Comparison of ENCODE assay signal across 7 cellular contexts in genomic region chr19:3034845-3035541, GRCh38. TPM values are rescaled to one million over a fixed set of nuclear protein-coding genes. Genes with fewer than 3 reads are reported as not detected.
DNase-seq lines count a peak whose midpoint lies in the region; ATAC-seq and TF ChIP-seq lines count a peak whose summit lies in the region.

No MANE protein-coding gene starts in this region.

- TF ChIP-seq EP300 in gastroesophageal sphincter (IDR thresholded peaks at IDR 0.05), result no peak

- TF ChIP-seq CTCF in GM12875 (IDR thresholded peaks at IDR 0.05; ENCODE audit: borderline replicate concordance, insufficient read depth, low read depth, low read length), result no peak
- no peak for TF ChIP-seq CTCF in Loucy (conservative IDR thresholded peaks at IDR 0.05; ENCODE audit: low read length)
- TF ChIP-seq CTCF in gastroesophageal sphincter (IDR thresholded peaks at IDR 0.05), result no peak
- no peak for TF ChIP-seq CTCF in psoas muscle (IDR thresholded peaks at IDR 0.05)

- DNase-seq in activated T-cell treated with anti-CD3 and anti-CD28 coated beads, Interleukin-2, amount 50 U/mL, for 4 hours, result no peak
- peak in 1 of 2 donors; percentile 37 for DNase-seq in psoas muscle
- no peak for DNase-seq in NCI-H2029 treated with DMSO at 0.1 percent for 48 hours (lab: John Stamatoyannopoulos, UW)

- H3K4me3 ChIP-seq in GM12875 (ENCODE audit: low read depth, low read length), result peak overlapping the region; percentile 52
- H3K4me3 ChIP-seq in Loucy (ENCODE audit: low read length, poor library complexity, severe bottlenecking), result peak overlapping the region; percentile 90
- H3K4me3 ChIP-seq in gastroesophageal sphincter, result peak overlapping the region; percentile 40 to 51
- H3K4me3 ChIP-seq in psoas muscle, result peak overlapping the region; percentile 78

- peak overlapping the region; percentile 86 for H3K4me3 Mint-ChIP-seq in activated T-cell treated with anti-CD3 and anti-CD28 coated beads, Interleukin-2, amount 50 U/mL, for 4 hours

- H3K36me3 Mint-ChIP-seq in activated T-cell treated with anti-CD3 and anti-CD28 coated beads, Interleukin-2, amount 50 U/mL, for 4 hours (ENCODE audit: insufficient read depth), result no peaks in the 10 kb centered on the region

- intact Hi-C loops in psoas muscle (cut with DNase I), result loop anchor here (2.0 to 5.0 kb wide), 3 partner anchors 58 to 72 kb away; partner anchors contain the start of gene TLE6 (in 2 of the 2)

- H3K36me3 ChIP-seq in Loucy (ENCODE audit: insufficient read depth, low read length) (no peaks in the 10 kb centered on the region), gastroesophageal sphincter (no peaks in the 10 kb centered on the region), psoas muscle (ENCODE audit: insufficient read depth in 1 of 2, low read depth in 1 of 2) (no peaks in the 10 kb centered on the region)

- H3K4me1 ChIP-seq in Loucy (ENCODE audit: insufficient read depth, low read length, poor library complexity, severe bottlenecking), result peaks cover 16% of the 10 kb centered on the region
- H3K4me1 ChIP-seq in gastroesophageal sphincter, result peaks cover 0 to 30% (median 17%) of the 10 kb centered on the region in 3 donors
- H3K4me1 ChIP-seq in psoas muscle, result peaks cover 15% of the 10 kb centered on the region

- H3K4me2 ChIP-seq in Loucy (ENCODE audit: low read depth, low read length, poor library complexity, severe bottlenecking), result peak overlapping the region; percentile 99

- H3K9me3 ChIP-seq in Loucy (ENCODE audit: insufficient read depth, low read depth, low read length), result no peaks in the 10 kb centered on the region
- H3K9me3 ChIP-seq in gastroesophageal sphincter, result no peaks in the 10 kb centered on the region
- no peaks in the 10 kb centered on the region for H3K9me3 ChIP-seq in psoas muscle

- 8% methylated on average over 17 of the region's 23 CpGs; no CpG with 5 or more reads in 1 of the 2 donors for WGBS in gastroesophageal sphincter (ENCODE audit: low coverage in 1 of 2), 2 donors
- WGBS in psoas muscle, 3 donors, result 6 to 14% (median 6%) methylated on average over 23 of the region's 23 CpGs

- no peaks in the 10 kb centered on the region for H3K79me2 ChIP-seq in Loucy (ENCODE audit: insufficient read depth, low read length)

- H2AFZ ChIP-seq in Loucy (ENCODE audit: low read length), result peak overlapping the region; percentile 69

- H3F3A ChIP-seq in Loucy (ENCODE audit: low read depth), result no peaks in the 10 kb centered on the region

- no peaks in the 10 kb centered on the region for H3K9me2 ChIP-seq in Loucy (replicated peaks; ENCODE audit: low read depth, low read length)

- peak overlapping the region; percentile 51 to 98 (median 92) for H3K27ac ChIP-seq in gastroesophageal sphincter
- H3K27ac ChIP-seq in psoas muscle, result peak overlapping the region; percentile 93

- peak overlapping the region; percentile 89 for H3K9ac ChIP-seq in Loucy (ENCODE audit: low read depth, low read length, poor library complexity, severe bottlenecking)

- no peaks in the 10 kb centered on the region for H3K9me3 Mint-ChIP-seq in activated T-cell treated with anti-CD3 and anti-CD28 coated beads, Interleukin-2, amount 50 U/mL, for 4 hours

- ATAC-seq in activated T-cell treated with anti-CD3 and anti-CD28 coated beads, Interleukin-2, amount 50 U/mL, for 4 hours, result peak; percentile 4 to 16
- ATAC-seq in gastroesophageal sphincter, result no peak
- ATAC-seq in psoas muscle, result no peak
- ATAC-seq in GM21423 (IDR thresholded peaks at IDR 0.05; ENCODE audit: unreplicated experiment), result no peak

- peaks cover 28% of the 10 kb centered on the region for H3K4me1 Mint-ChIP-seq in activated T-cell treated with anti-CD3 and anti-CD28 coated beads, Interleukin-2, amount 50 U/mL, for 4 hours (ENCODE audit: low read depth)

- no peak for TF ChIP-seq POLR2A in gastroesophageal sphincter (IDR thresholded peaks at IDR 0.05)

- no peaks in the 10 kb centered on the region for H3K27me3 ChIP-seq in Loucy (ENCODE audit: insufficient read depth, low read length, poor library complexity, severe bottlenecking)
- H3K27me3 ChIP-seq in gastroesophageal sphincter, result no peaks in the 10 kb centered on the region
- H3K27me3 ChIP-seq in psoas muscle (ENCODE audit: insufficient read depth in 3 of 3, low read length in 2 of 3), result no peaks in the 10 kb centered on the region

- no peaks in the 10 kb centered on the region for H4K20me1 ChIP-seq in Loucy (ENCODE audit: insufficient read depth, low read length, poor library complexity, severe bottlenecking)

- H3K27me3 Mint-ChIP-seq in activated T-cell treated with anti-CD3 and anti-CD28 coated beads, Interleukin-2, amount 50 U/mL, for 4 hours (ENCODE audit: low read depth), result no peaks in the 10 kb centered on the region

RNA-seq across cellular contexts. Expression of gene TLE2, which starts 5.9 kb away (rescaled TPM):
- total RNA-seq in activated T-cell treated with anti-CD3 and anti-CD28 coated beads, Interleukin-2, amount 50 U/mL, for 4 hours, result 1 to 10 TPM; 4.8 to 5.9 (median 5.7) TPM
- total RNA-seq in gastroesophageal sphincter, result 10 to 100 TPM; 27.1 to 46.1 (median 34.4) TPM
- total RNA-seq in psoas muscle, result 10 to 100 TPM; 28.6 to 42.5 (median 36.1) TPM
- polyA plus RNA-seq in psoas muscle, result 10 to 100 TPM; 23.5 to 35.1 (median 31.8) TPM

RNA-seq across cellular contexts. Expression of gene TLE5, which starts 27.3 kb away (rescaled TPM):
- 100 to 1,000 TPM; 232 to 275 (median 258) TPM for total RNA-seq in activated T-cell treated with anti-CD3 and anti-CD28 coated beads, Interleukin-2, amount 50 U/mL, for 4 hours
- 100 to 1,000 TPM; 502 to 905 (median 558) TPM for total RNA-seq in gastroesophageal sphincter
- 100 to 1,000 TPM; 390 to 607 (median 551) TPM for total RNA-seq in psoas muscle
- 100 to 1,000 TPM; 450 to 786 (median 780) TPM for polyA plus RNA-seq in psoas muscle

RNA-seq across cellular contexts. Expression of gene TLE6, which starts 57.6 kb away (rescaled TPM):
- total RNA-seq in activated T-cell treated with anti-CD3 and anti-CD28 coated beads, Interleukin-2, amount 50 U/mL, for 4 hours, result under 1 TPM in 2 of 3 donors, not detected in 1; 0.16 to 0.90 TPM
- total RNA-seq in gastroesophageal sphincter, result under 1 TPM in 3 of 4 donors, not detected in 1; 0.19 to 0.64 (median 0.40) TPM
- under 1 TPM in 3 of 4 donors, not detected in 1; 0.50 to 0.89 (median 0.68) TPM for total RNA-seq in psoas muscle
- 1 to 10 TPM in 2 of 3 donors, under 1 TPM in 1; 0.96 to 2.2 (median 1.5) TPM for polyA plus RNA-seq in psoas muscle

RNA-seq across cellular contexts. Expression of gene GNA11, which starts 59.2 kb away (rescaled TPM):
- 10 to 100 TPM in 2 of 3 donors, 1 to 10 TPM in 1; 8.0 to 13.5 (median 11.0) TPM for total RNA-seq in activated T-cell treated with anti-CD3 and anti-CD28 coated beads, Interleukin-2, amount 50 U/mL, for 4 hours
- 100 to 1,000 TPM in 1 of 4 donors, 10 to 100 TPM in 3; 68.4 to 154 (median 83.4) TPM for total RNA-seq in gastroesophageal sphincter
- total RNA-seq in psoas muscle, result 10 to 100 TPM; 46.7 to 62.4 (median 52.0) TPM
- polyA plus RNA-seq in psoas muscle, result 10 to 100 TPM; 32.9 to 85.2 (median 33.4) TPM

Comparison
In these comparisons a context has a peak if more than half of its experiments do, and no peak if none do; other contexts are left out.
1. ATAC-seq: peak in activated T-cell treated with anti-CD3 and anti-CD28 coated beads, Interleukin-2, amount 50 U/mL, for 4 hours (2 of 2); none in gastroesophageal sphincter (single experiment), psoas muscle (0 of 4) and GM21423 (single experiment).
2. RNA of gene TLE2, which starts 5.9 kb away (total RNA-seq): 27.1 to 46.1 TPM in gastroesophageal sphincter and 28.6 to 42.5 TPM in psoas muscle; 4.8 to 5.9 TPM in activated T-cell treated with anti-CD3 and anti-CD28 coated beads, Interleukin-2, amount 50 U/mL, for 4 hours; every median in the first group is over 4 times any median in the second.
3. Peak in every context shown above with its lines, with median percentiles within 50 percentile points of each other: H3K4me3 ChIP-seq.